ENCODE assay signal across 1 cellular context in genomic region chr2:17593841-17594482, GRCh38.
TF ChIP-seq lines count a peak whose summit lies in the region.

No MANE protein-coding gene starts in this region.

TF ChIP-seq in IMR-90, 13 proteins besides CTCF, POLR2A, EP300 and RAD21:
- no peak for TF ChIP-seq MAZ (IDR thresholded peaks at IDR 0.05; ENCODE audit: borderline replicate concordance, low read depth, low read length)
- no peak for TF ChIP-seq USF2 (IDR thresholded peaks at IDR 0.05; ENCODE audit: low read depth, low read length)
- no peak for TF ChIP-seq NFE2L2 (IDR thresholded peaks at IDR 0.05; ENCODE audit: low read depth, low read length)
- TF ChIP-seq CHD1 (IDR thresholded peaks at IDR 0.05; ENCODE audit: low read depth, low read length), result no peak
- no peak for TF ChIP-seq MAFK (IDR thresholded peaks at IDR 0.05; ENCODE audit: low read depth, low read length)
TF ChIP-seq in IMR-90: peak in this region for 0.
